1 cellular context compared by ENCODE assay signal in the genomic region with DNA sequence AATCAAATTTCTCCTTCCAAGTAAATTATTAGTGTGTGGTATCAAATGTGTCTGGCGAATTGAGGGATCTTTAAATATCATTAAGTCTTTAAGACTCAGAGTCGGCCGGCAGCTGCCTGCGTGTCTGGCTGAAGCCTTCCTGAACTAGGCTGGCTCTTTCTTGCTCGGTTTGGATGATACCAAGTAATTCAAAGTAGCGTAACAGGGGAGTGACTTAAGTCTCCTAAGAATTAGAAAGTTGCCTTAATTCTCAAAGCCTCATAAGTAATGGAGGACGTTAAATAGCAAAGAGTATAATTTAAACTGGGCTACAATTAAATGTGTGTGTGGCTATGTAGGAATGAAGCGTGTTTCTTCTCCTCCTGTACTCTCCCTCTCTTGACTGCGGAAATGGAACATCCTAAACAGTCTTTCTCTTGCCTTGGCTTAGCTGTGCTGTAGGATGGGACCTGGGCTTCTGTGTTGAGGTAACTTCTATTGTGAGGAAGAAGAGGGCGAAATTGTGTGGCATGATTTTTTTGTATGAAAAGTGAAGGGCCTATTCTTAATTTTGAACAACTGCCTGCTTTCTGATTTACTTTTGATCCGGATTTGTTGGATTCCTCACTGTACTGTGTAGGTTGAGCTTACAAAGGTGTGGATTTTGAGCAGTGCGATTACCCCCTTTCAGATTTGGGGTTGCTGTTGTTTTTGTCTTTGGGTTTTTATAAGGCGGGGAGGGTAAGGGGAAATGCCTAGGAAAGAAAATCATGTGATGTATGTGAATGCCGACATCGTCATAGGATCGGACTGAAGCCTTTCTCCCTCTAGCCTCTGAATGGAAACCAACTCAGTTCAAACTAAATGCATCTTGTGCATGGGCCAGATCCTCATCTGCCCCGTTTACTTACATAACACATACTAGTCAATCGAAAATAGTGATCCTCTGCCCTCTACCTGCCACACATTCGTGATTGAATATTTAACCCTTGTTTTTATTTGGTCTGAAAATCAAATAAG.
A peak's percentile ranks its signal among the peaks of the same experiment; 100 is the strongest.
TF ChIP-seq lines count a peak whose summit lies in the region.

No MANE protein-coding gene starts in this region.

TF ChIP-seq in HepG2, 621 proteins besides CTCF, POLR2A, EP300 and RAD21 (continued from another document):
- TF ChIP-seq FOXO4 (CRISPR knock-in tag; conservative IDR thresholded peaks at IDR 0.05) = 0 out of 2 replicates have a peak, but pooled peaks have one; percentile 33
- TF ChIP-seq ZNF549 (CRISPR knock-in tag; IDR thresholded peaks at IDR 0.05) = no peak
- peak; percentile 65 for TF ChIP-seq FOXK2 (IDR thresholded peaks at IDR 0.05)
- TF ChIP-seq KMT2B (CRISPR knock-in tag; IDR thresholded peaks at IDR 0.05) = 0 out of 2 replicates have a peak, but pooled peaks have one; percentile 19
- TF ChIP-seq NBN (conservative IDR thresholded peaks at IDR 0.05) = no peak
- no peak for TF ChIP-seq ZBTB39 (CRISPR knock-in tag; IDR thresholded peaks at IDR 0.05)
- TF ChIP-seq PRDM10 (CRISPR knock-in tag; IDR thresholded peaks at IDR 0.05; ENCODE audit: low read depth) = peak; percentile 99
- TF ChIP-seq, protein P1, sequence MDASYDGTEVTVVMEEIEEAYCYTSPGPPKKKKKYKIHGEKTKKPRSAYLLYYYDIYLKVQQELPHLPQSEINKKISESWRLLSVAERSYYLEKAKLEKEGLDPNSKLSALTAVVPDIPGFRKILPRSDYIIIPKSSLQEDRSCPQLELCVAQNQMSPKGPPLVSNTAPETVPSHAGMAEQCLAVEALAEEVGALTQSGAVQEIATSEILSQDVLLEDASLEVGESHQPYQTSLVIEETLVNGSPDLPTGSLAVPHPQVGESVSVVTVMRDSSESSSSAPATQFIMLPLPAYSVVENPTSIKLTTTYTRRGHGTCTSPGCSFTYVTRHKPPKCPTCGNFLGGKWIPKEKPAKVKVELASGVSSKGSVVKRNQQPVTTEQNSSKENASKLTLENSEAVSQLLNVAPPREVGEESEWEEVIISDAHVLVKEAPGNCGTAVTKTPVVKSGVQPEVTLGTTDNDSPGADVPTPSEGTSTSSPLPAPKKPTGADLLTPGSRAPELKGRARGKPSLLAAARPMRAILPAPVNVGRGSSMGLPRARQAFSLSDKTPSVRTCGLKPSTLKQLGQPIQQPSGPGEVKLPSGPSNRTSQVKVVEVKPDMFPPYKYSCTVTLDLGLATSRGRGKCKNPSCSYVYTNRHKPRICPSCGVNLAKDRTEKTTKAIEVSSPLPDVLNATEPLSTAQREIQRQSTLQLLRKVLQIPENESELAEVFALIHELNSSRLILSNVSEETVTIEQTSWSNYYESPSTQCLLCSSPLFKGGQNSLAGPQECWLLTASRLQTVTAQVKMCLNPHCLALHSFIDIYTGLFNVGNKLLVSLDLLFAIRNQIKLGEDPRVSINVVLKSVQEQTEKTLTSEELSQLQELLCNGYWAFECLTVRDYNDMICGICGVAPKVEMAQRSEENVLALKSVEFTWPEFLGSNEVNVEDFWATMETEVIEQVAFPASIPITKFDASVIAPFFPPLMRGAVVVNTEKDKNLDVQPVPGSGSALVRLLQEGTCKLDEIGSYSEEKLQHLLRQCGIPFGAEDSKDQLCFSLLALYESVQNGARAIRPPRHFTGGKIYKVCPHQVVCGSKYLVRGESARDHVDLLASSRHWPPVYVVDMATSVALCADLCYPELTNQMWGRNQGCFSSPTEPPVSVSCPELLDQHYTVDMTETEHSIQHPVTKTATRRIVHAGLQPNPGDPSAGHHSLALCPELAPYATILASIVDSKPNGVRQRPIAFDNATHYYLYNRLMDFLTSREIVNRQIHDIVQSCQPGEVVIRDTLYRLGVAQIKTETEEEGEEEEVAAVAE (CRISPR knock-in tag; IDR thresholded peaks at IDR 0.05; ENCODE audit: borderline replicate concordance) = 0 out of 2 replicates have a peak, but pooled peaks have one; percentile 36
